Comparison of ENCODE assay signal across 29 cellular contexts in the genomic region with DNA sequence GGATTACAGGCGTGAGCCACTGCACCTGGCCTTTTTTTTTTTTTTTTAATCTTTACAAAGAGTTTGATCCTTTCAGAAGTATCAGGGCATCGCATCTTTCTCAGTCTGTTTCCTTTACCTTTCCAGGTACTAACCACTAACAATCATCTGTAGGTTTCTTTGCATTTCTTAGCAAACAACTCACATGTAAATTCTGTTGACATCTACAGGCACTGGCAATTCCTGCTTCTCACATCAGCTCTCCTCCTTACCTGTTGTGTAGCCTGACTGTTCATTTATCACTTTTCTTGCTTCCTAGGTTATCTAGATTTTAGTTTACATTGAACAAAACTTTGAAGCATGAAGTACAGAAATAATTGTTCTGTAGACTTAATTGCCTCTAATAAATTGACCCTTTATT.
"Had no signal": no experiment of that assay in that cellular context is flagged by ENCODE, and none has a peak within 500 bp of the region (broad histone marks: within the 10 kb centered on the region; RNA-seq: fewer than 3 reads in every experiment).

No MANE protein-coding gene starts in this region.

- ATAC-seq: natural killer cell; right cardiac atrium; right lobe of liver; stimulated activated effector memory CD8-positive, alpha-beta T cell treated with anti-CD3 and anti-CD28 coated beads, Interleukin-12 subunit alpha, Interleukin-12 subunit beta, amount 100 ng/mL, for 72 hours; stimulated activated naive B cell treated with anti-CD40 and anti-IgM and Interleukin-4, amounts not matched to agents 10 μg/mL and 1 μg/mL and 100 μg/mL, for 72 hours; upper lobe of right lung had no signal

- H3K27ac Mint-ChIP-seq: natural killer cell; nephron; neural progenitor cell; progenitor cell of endocrine pancreas; stimulated activated effector memory CD8-positive, alpha-beta T cell treated with anti-CD3 and anti-CD28 coated beads, Interleukin-12 subunit alpha, Interleukin-12 subunit beta, amount 100 ng/mL, for 72 hours; stimulated activated naive B cell treated with anti-CD40 and anti-IgM and Interleukin-4, amounts not matched to agents 10 μg/mL and 1 μg/mL and 100 μg/mL, for 72 hours; stimulated activated naive CD8-positive, alpha-beta T cell treated with anti-CD3 and anti-CD28 coated beads, Interleukin-15, Interleukin-2, amounts not matched to agents 100 ng/mL and 50 ng/mL, for 24 hours; type B pancreatic cell had no signal

- H3K9me3 Mint-ChIP-seq: natural killer cell; nephron; neural progenitor cell; stimulated activated effector memory CD8-positive, alpha-beta T cell treated with anti-CD3 and anti-CD28 coated beads, Interleukin-12 subunit alpha, Interleukin-12 subunit beta, amount 100 ng/mL, for 72 hours; stimulated activated naive B cell treated with anti-CD40 and anti-IgM and Interleukin-4, amounts not matched to agents 10 μg/mL and 1 μg/mL and 100 μg/mL, for 72 hours; stimulated activated naive CD8-positive, alpha-beta T cell treated with anti-CD3 and anti-CD28 coated beads, Interleukin-15, Interleukin-2, amounts not matched to agents 100 ng/mL and 50 ng/mL, for 24 hours; type B pancreatic cell had no signal

- H3K4me3 Mint-ChIP-seq: natural killer cell; nephron; neural progenitor cell; stimulated activated effector memory CD8-positive, alpha-beta T cell treated with anti-CD3 and anti-CD28 coated beads, Interleukin-12 subunit alpha, Interleukin-12 subunit beta, amount 100 ng/mL, for 72 hours; stimulated activated naive B cell treated with anti-CD40 and anti-IgM and Interleukin-4, amounts not matched to agents 10 μg/mL and 1 μg/mL and 100 μg/mL, for 72 hours; stimulated activated naive CD8-positive, alpha-beta T cell treated with anti-CD3 and anti-CD28 coated beads, Interleukin-15, Interleukin-2, amounts not matched to agents 100 ng/mL and 50 ng/mL, for 24 hours; type B pancreatic cell had no signal

- H3K36me3 ChIP-seq: neural progenitor cell, ovary, right lobe of liver, sigmoid colon, stomach, suprapubic skin, tibial artery, transverse colon, upper lobe of right lung, uterus had no signal

- H3K27me3 ChIP-seq: neural progenitor cell, ovary, right lobe of liver, testis, upper lobe of right lung, uterus had no signal

- H3K4me1 Mint-ChIP-seq: natural killer cell; nephron; neural progenitor cell; stimulated activated effector memory CD8-positive, alpha-beta T cell treated with anti-CD3 and anti-CD28 coated beads, Interleukin-12 subunit alpha, Interleukin-12 subunit beta, amount 100 ng/mL, for 72 hours; stimulated activated naive B cell treated with anti-CD40 and anti-IgM and Interleukin-4, amounts not matched to agents 10 μg/mL and 1 μg/mL and 100 μg/mL, for 72 hours had no signal

- H3K4me3 ChIP-seq: neural progenitor cell, ovary, psoas muscle, right lobe of liver, sigmoid colon, stomach, suprapubic skin, testis, tibial artery, transverse colon, upper lobe of right lung, uterus had no signal

- H3K9ac ChIP-seq: neural progenitor cell, parathyroid adenoma had no signal

- H3K4me1 ChIP-seq: neural progenitor cell, parathyroid adenoma, psoas muscle, right lobe of liver, sigmoid colon, stomach, suprapubic skin, testis, tibial artery, transverse colon, upper lobe of right lung, uterus had no signal

- H2AFZ ChIP-seq: neural progenitor cell, parathyroid adenoma had no signal

- H3K9me3 ChIP-seq: ovary, psoas muscle, right lobe of liver, sigmoid colon, stomach, suprapubic skin, testis, tibial artery, transverse colon, upper lobe of right lung, uterus had no signal

- H3K36me3 Mint-ChIP-seq: natural killer cell; neural progenitor cell; stimulated activated effector memory CD8-positive, alpha-beta T cell treated with anti-CD3 and anti-CD28 coated beads, Interleukin-12 subunit alpha, Interleukin-12 subunit beta, amount 100 ng/mL, for 72 hours; stimulated activated naive B cell treated with anti-CD40 and anti-IgM and Interleukin-4, amounts not matched to agents 10 μg/mL and 1 μg/mL and 100 μg/mL, for 72 hours; type B pancreatic cell had no signal

- H3K79me2 ChIP-seq: parathyroid adenoma had no signal

- H3K27ac ChIP-seq: neural progenitor cell, ovary, parathyroid adenoma, psoas muscle, right lobe of liver, sigmoid colon, stomach, suprapubic skin, testis, tibial artery, transverse colon, upper lobe of right lung, uterus had no signal

- H3K4me2 ChIP-seq: neural progenitor cell had no signal

- DNase-seq: natural killer cell; occipital lobe; ovary; posterior cingulate gyrus; psoas muscle; right cardiac atrium; right lobe of liver; sigmoid colon; small intestine; stimulated activated CD4-positive, alpha-beta T cell treated with anti-CD3 and anti-CD28 coated beads, Interleukin-15, amount 100 ng/mL, for 24 hours; stimulated activated CD4-positive, alpha-beta T cell treated with anti-CD3 and anti-CD28 coated beads, Interleukin-2, amount 100 ng/mL, for 24 hours; stimulated activated CD4-positive, alpha-beta T cell treated with anti-CD3 and anti-CD28 coated beads, Interleukin-2, amount 100 ng/mL, for 48 hours; stimulated activated CD4-positive, alpha-beta T cell treated with anti-CD3 and anti-CD28 coated beads, Interleukin-4, amount 100 ng/mL, for 24 hours; stimulated activated naive B cell treated with anti-CD40 and anti-IgM and Interleukin-4, amounts not matched to agents 10 μg/mL and 1 μg/mL and 100 μg/mL, for 72 hours; stimulated activated naive CD4-positive, alpha-beta T cell treated with Interleukin-2 at 50 U/mL for 16 hours; stomach; testis; tibial artery; transverse colon; upper lobe of right lung; uterus had no signal
